ENCODE assay signal across 1 cellular context in genomic region chrX:12974797-12975669, GRCh38.
TF ChIP-seq lines count a peak whose summit lies in the region.

Gene TMSB4X, plus strand, starts transcription at chrX:12975110.

TF ChIP-seq in K562, 482 proteins besides CTCF, POLR2A, EP300 and RAD21 (continued from another document and continues in another):
- TF ChIP-seq ZNF407 (IDR thresholded peaks at IDR 0.05; ENCODE audit: low read depth) (no peak), SRSF3 (IDR thresholded peaks at IDR 0.05; ENCODE audit: insufficient read depth, low read length) (no peak; the same call in 1 of the 2 replicates), RFX1 (IDR thresholded peaks at IDR 0.05) (no peak), SAP30 (IDR thresholded peaks at IDR 0.05; ENCODE audit: borderline replicate concordance, insufficient read depth, low read depth, low read length, poor library complexity, severe bottlenecking) (peak; percentile 38), ZNF766 (CRISPR knock-in tag; conservative IDR thresholded peaks at IDR 0.05) (peak; percentile 53; the same call in 1 of the 2 replicates), TRIM25 (IDR thresholded peaks at IDR 0.05; ENCODE audit: borderline replicate concordance) (no peak), FOXA3 (CRISPR knock-in tag; conservative IDR thresholded peaks at IDR 0.05 in 1 of 2, IDR thresholded peaks at IDR 0.05 in 1 of 2) (no peak), KAT8 (IDR thresholded peaks at IDR 0.05; ENCODE audit: low read depth) (no peak), CCAR2 (IDR thresholded peaks at IDR 0.05; ENCODE audit: low read depth, low read length) (no peak), EWSR1 (IDR thresholded peaks at IDR 0.05; ENCODE audit: borderline replicate concordance, low read depth, partially characterized antibody) (no peak), ZNF583 (CRISPR knock-in tag; IDR thresholded peaks at IDR 0.05) (no peak), RNF2 (IDR thresholded peaks at IDR 0.05) (peak; percentile 32; the same call in 1 of the 2 replicates), FOXJ3 (CRISPR knock-in tag; IDR thresholded peaks at IDR 0.05) (no peak), NR2F6 (CRISPR knock-in tag; IDR thresholded peaks at IDR 0.05) (no peak), MGA (IDR thresholded peaks at IDR 0.05) (peak; percentile 41), NFXL1 (CRISPR knock-in tag; IDR thresholded peaks at IDR 0.05) (no peak), ARID3B (CRISPR knock-in tag; IDR thresholded peaks at IDR 0.05; ENCODE audit: borderline replicate concordance) (no peak), HDAC8 (tag; IDR thresholded peaks at IDR 0.05) (no peak), ETV1 (tag; conservative IDR thresholded peaks at IDR 0.05; ENCODE audit: low read depth) (peak; percentile 61), SAFB (IDR thresholded peaks at IDR 0.05; ENCODE audit: borderline replicate concordance, low read depth, low read length) (no peak), ZNF507 (tag; conservative IDR thresholded peaks at IDR 0.05) (no peak), ASH1L (IDR thresholded peaks at IDR 0.05; ENCODE audit: borderline replicate concordance, low read depth, partially characterized antibody) (no peak), CLOCK (CRISPR knock-in tag; IDR thresholded peaks at IDR 0.05; ENCODE audit: borderline replicate concordance) (no peak), USF2 (CRISPR knock-in tag; IDR thresholded peaks at IDR 0.05) (no peak), ZNF124 (CRISPR knock-in tag; IDR thresholded peaks at IDR 0.05) (no peak), EGR1 (conservative IDR thresholded peaks at IDR 0.05) (no peak), SMARCA5 (IDR thresholded peaks at IDR 0.05) (no peak), BACH1 (tag; IDR thresholded peaks at IDR 0.05) (no peak), TEAD4 (IDR thresholded peaks at IDR 0.05; ENCODE audit: low read length) (peak; percentile 45; the same call in 1 of the 2 replicates), TEAD4 (CRISPR knock-in tag; IDR thresholded peaks at IDR 0.05; ENCODE audit: borderline replicate concordance) (no peak)
